In the genomic region with DNA sequence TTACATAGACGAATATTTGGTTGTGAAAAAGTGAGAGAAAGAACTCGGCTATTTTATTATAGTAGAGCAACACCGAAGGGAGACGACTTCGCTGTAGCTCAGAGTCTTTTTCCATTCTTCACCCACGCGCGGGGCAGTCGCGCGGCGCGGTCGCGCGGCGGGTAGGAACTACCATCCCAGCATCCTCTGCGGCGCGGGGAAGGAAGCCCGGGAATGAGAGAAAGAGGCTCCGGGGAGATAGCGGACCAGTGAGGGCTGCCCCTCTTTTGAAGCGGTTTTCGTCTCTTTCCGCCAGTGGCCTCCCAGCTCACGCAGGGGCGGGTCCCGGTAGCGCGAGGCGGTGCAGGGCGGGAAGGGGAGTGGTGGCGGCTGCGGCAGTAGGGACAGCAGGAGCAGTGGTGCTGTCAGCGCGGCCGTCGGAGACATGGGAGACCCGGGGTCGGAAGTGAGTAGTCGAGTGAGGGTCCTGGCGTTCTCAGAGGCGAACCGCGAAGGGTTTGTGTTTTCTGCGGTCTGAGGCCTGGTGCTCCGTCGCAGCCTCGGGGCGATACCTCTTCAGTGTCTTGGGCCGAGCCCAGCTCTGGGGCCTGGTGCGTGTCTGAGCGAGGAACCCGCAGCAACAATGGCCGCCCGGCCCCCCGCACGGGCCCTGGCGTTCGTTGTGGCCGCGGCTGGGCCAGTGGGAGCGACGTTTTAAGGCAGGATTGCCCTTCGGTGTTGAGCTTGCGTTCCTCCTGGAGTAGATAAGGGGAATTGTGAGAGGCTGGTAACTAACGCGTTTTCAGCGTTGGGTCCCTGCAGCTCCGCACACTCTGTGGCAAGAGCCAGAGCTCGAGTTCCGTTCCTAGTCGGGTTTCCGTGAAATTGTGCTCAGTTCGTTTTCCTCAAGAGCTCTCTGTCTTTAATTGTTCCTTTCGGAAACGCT, we compare ENCODE assay signal across 8 cellular contexts. TPM values are rescaled to one million over a fixed set of nuclear protein-coding genes. Genes with fewer than 3 reads are reported as not detected.
DNase-seq lines count a peak whose midpoint lies in the region; ATAC-seq and TF ChIP-seq lines count a peak whose summit lies in the region.
"Not testable (repeated sequence)": the region's sequence is repeated elsewhere in the genome, so short reads cannot be mapped to it uniquely, and the experiment has no call there.

A gene with protein sequence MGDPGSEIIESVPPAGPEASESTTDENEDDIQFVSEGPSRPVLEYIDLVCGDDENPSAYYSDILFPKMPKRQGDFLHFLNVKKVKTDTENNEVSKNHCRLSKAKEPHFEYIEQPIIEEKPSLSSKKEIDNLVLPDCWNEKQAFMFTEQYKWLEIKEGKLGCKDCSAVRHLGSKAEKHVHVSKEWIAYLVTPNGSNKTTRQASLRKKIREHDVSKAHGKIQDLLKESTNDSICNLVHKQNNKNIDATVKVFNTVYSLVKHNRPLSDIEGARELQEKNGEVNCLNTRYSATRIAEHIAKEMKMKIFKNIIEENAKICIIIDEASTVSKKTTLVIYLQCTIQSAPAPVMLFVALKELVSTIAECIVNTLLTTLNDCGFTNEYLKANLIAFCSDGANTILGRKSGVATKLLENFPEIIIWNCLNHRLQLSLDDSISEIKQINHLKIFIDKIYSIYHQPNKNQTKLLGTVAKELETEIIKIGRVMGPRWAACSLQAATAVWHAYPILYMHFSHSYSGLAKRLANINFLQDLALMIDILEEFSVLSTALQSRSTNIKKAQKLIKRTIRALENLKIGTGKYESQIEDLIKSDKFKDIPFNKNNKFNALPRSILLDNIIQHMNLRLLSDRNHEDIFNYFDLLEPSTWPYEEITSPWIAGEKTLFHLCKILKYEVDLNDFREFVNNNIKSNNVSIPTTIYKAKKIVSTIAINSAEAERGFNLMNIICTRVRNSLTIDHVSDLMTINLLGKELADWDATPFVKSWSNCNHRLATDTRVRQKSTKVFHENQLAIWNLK (plus strand): TSS at position 362 of the 925 bp plus-strand sequence. CDS start 63 bp downstream, at position 425.

- TF ChIP-seq EP300 in ovary (IDR thresholded peaks at IDR 0.05) = not testable (repeated sequence)

- intact Hi-C loops in ovary (cut with DNase I) = not testable (repeated sequence)

- DNase-seq in GM06990 (ENCODE audit: extremely low read depth, insufficient read length) (peak; percentile 89), NCI-H1048 (lab: John Stamatoyannopoulos, UW) (peak; percentile 67), glutamatergic neuron (peak; percentile 93), ovary (peak; percentile 87 to 90 (median 88))

- peaks cover 34% of the 10 kb centered on the region for H3K4me1 Mint-ChIP-seq in activated naive CD4-positive, alpha-beta T cell treated with anti-CD3 and anti-CD28 coated beads, Interleukin-2, amount 50 U/mL, for 24 hours
- peaks cover 12% of the 10 kb centered on the region for H3K4me1 Mint-ChIP-seq in glutamatergic neuron (ENCODE audit: low read depth, unreplicated experiment)

- not testable (repeated sequence) for TF ChIP-seq CTCF in GM06990 (IDR thresholded peaks at IDR 0.05; ENCODE audit: insufficient read depth, low read length, poor library complexity, severe bottlenecking); glutamatergic neuron (IDR thresholded peaks at IDR 0.05; ENCODE audit: partially characterized antibody, unreplicated experiment); ovary (IDR thresholded peaks at IDR 0.05)

- H3K4me3 ChIP-seq in GM06990 (replicated peaks; ENCODE audit: low read depth, low read length) (peak within 1 kb of the TSS; percentile 71), ovary (peak within 1 kb of the TSS; percentile 58), thymus (ENCODE audit: low read length) (peak within 1 kb of the TSS; percentile 67)

- H3K4me1 ChIP-seq in ovary (ENCODE audit: insufficient read depth); thymus (ENCODE audit: control insufficient read depth, insufficient read depth, low read length): not testable (repeated sequence)

- H3K4me3 Mint-ChIP-seq in activated naive CD4-positive, alpha-beta T cell treated with anti-CD3 and anti-CD28 coated beads, Interleukin-2, amount 50 U/mL, for 24 hours = peak within 1 kb of the TSS; percentile 95
- peak within 1 kb of the TSS; percentile 97 for H3K4me3 Mint-ChIP-seq in glutamatergic neuron (ENCODE audit: unreplicated experiment)

- not testable (repeated sequence) for H3K27me3 Mint-ChIP-seq in activated naive CD4-positive, alpha-beta T cell treated with anti-CD3 and anti-CD28 coated beads, Interleukin-2, amount 50 U/mL, for 24 hours; glutamatergic neuron (ENCODE audit: unreplicated experiment)

- TF ChIP-seq POLR2A in ovary (IDR thresholded peaks at IDR 0.05) = peak; percentile 66

- H3K27me3 ChIP-seq in GM06990 (replicated peaks; ENCODE audit: control insufficient read depth, insufficient read depth, low read length); ovary; thymus (ENCODE audit: control insufficient read depth, insufficient read depth): not testable (repeated sequence)

- peak within 1 kb of the TSS; percentile 96 for H3K27ac Mint-ChIP-seq in activated naive CD4-positive, alpha-beta T cell treated with anti-CD3 and anti-CD28 coated beads, Interleukin-2, amount 50 U/mL, for 24 hours
- peak within 1 kb of the TSS; percentile 92 for H3K27ac Mint-ChIP-seq in glutamatergic neuron (ENCODE audit: unreplicated experiment)

- H3K36me3 Mint-ChIP-seq in activated naive CD4-positive, alpha-beta T cell treated with anti-CD3 and anti-CD28 coated beads, Interleukin-2, amount 50 U/mL, for 24 hours; glutamatergic neuron (ENCODE audit: unreplicated experiment): not testable (repeated sequence)

- not testable (repeated sequence) for H3K9me3 ChIP-seq in ovary; thymus (ENCODE audit: control insufficient read depth)

- ATAC-seq in HG02588 (IDR thresholded peaks at IDR 0.05; ENCODE audit: unreplicated experiment) (peak; percentile 96), SK-N-SH treated with all-trans-retinoic acid at 6 μM for 48 hours (peak; percentile 99)

- H3K27ac ChIP-seq in ovary = peak within 1 kb of the TSS in 1 of 2 donors; percentile 80
- peak within 1 kb of the TSS; percentile 58 for H3K27ac ChIP-seq in thymus (ENCODE audit: low read depth)

- H3K9me3 Mint-ChIP-seq in activated naive CD4-positive, alpha-beta T cell treated with anti-CD3 and anti-CD28 coated beads, Interleukin-2, amount 50 U/mL, for 24 hours; glutamatergic neuron (ENCODE audit: unreplicated experiment): not testable (repeated sequence)

- 0 to 1% (median 0%) methylated on average over 41 to 47 of the region's 78 CpGs for WGBS in ovary, 3 donors
- under 1% methylated on average over 42 of the region's 78 CpGs for WGBS in thymus

- not testable (repeated sequence) for H3K36me3 ChIP-seq in GM06990 (ENCODE audit: control insufficient read depth, insufficient read depth, low read length); ovary; thymus (ENCODE audit: control insufficient read depth, insufficient read depth)

TF ChIP-seq in SK-N-SH treated with all-trans-retinoic acid at 6 μM for 48 hours, 23 proteins besides CTCF, POLR2A, EP300 and RAD21:
- TF ChIP-seq, protein P1, sequence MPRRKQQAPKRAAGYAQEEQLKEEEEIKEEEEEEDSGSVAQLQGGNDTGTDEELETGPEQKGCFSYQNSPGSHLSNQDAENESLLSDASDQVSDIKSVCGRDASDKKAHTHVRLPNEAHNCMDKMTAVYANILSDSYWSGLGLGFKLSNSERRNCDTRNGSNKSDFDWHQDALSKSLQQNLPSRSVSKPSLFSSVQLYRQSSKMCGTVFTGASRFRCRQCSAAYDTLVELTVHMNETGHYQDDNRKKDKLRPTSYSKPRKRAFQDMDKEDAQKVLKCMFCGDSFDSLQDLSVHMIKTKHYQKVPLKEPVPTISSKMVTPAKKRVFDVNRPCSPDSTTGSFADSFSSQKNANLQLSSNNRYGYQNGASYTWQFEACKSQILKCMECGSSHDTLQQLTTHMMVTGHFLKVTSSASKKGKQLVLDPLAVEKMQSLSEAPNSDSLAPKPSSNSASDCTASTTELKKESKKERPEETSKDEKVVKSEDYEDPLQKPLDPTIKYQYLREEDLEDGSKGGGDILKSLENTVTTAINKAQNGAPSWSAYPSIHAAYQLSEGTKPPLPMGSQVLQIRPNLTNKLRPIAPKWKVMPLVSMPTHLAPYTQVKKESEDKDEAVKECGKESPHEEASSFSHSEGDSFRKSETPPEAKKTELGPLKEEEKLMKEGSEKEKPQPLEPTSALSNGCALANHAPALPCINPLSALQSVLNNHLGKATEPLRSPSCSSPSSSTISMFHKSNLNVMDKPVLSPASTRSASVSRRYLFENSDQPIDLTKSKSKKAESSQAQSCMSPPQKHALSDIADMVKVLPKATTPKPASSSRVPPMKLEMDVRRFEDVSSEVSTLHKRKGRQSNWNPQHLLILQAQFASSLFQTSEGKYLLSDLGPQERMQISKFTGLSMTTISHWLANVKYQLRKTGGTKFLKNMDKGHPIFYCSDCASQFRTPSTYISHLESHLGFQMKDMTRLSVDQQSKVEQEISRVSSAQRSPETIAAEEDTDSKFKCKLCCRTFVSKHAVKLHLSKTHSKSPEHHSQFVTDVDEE (CRISPR knock-in tag; IDR thresholded peaks at IDR 0.05) = peak; percentile 35; the same call in 1 of the 2 replicates

RNA-seq across cellular contexts. Expression of the gene that starts here (rescaled TPM):
- total RNA-seq in glutamatergic neuron (ENCODE audit: unreplicated experiment) = 31.3 TPM
- 10 to 100 TPM in 6 of 7 donors, 1 to 10 TPM in 1; 6.4 to 34.4 (median 20.5) TPM for total RNA-seq in ovary
- 1 to 10 TPM; 6.8 to 9.4 TPM for polyA plus RNA-seq in ovary
- polyA plus RNA-seq in thymus = 5.9 TPM
